3 cellular contexts compared by ENCODE assay signal in genomic region chr19:14059093-14059480, GRCh38.
TF ChIP-seq lines count a peak whose summit lies in the region.

No MANE protein-coding gene starts in this region.

TF ChIP-seq in SK-N-SH, 30 proteins besides CTCF, POLR2A, EP300 and RAD21 (continues in another document):
- TF ChIP-seq ZBTB33 (IDR thresholded peaks at IDR 0.05; ENCODE audit: borderline replicate concordance, low read depth) (no peak), RFX5 (IDR thresholded peaks at IDR 0.05; ENCODE audit: low read length) (no peak), CHD2 (IDR thresholded peaks at IDR 0.05; ENCODE audit: low read length, partially characterized antibody) (no peak), IRF3 (IDR thresholded peaks at IDR 0.05; ENCODE audit: low read depth, low read length) (no peak), POLR2AphosphoS5 (IDR thresholded peaks at IDR 0.05; ENCODE audit: low read depth, low read length) (no peak), JUND (IDR thresholded peaks at IDR 0.05) (no peak), NRF1 (IDR thresholded peaks at IDR 0.05; ENCODE audit: low read depth, low read length) (no peak), SMC3 (IDR thresholded peaks at IDR 0.05; ENCODE audit: low read depth, low read length) (no peak), MEF2A (IDR thresholded peaks at IDR 0.05; ENCODE audit: borderline replicate concordance, low read depth) (no peak), TEAD4 (IDR thresholded peaks at IDR 0.05; ENCODE audit: borderline replicate concordance, insufficient read depth) (no peak), PBX3 (IDR thresholded peaks at IDR 0.05) (no peak), EZH2phosphoT487 (IDR thresholded peaks at IDR 0.05; ENCODE audit: borderline replicate concordance, low read depth) (no peak), GATA2 (CRISPR knock-in tag; IDR thresholded peaks at IDR 0.05) (no peak)
- TF ChIP-seq, protein P1, sequence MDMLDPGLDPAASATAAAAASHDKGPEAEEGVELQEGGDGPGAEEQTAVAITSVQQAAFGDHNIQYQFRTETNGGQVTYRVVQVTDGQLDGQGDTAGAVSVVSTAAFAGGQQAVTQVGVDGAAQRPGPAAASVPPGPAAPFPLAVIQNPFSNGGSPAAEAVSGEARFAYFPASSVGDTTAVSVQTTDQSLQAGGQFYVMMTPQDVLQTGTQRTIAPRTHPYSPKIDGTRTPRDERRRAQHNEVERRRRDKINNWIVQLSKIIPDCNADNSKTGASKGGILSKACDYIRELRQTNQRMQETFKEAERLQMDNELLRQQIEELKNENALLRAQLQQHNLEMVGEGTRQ (IDR thresholded peaks at IDR 0.05; ENCODE audit: borderline replicate concordance, low read depth, low read length), result no peak

TF ChIP-seq in K562, 482 proteins besides CTCF, POLR2A, EP300 and RAD21 (continues in another document):
- 0 out of 2 replicates have a peak, but pooled peaks have one; percentile 16 for TF ChIP-seq ZFX (CRISPR knock-in tag; IDR thresholded peaks at IDR 0.05)
- no peak for TF ChIP-seq ZFP30 (CRISPR knock-in tag; IDR thresholded peaks at IDR 0.05; ENCODE audit: borderline replicate concordance)
- TF ChIP-seq XRCC5 (IDR thresholded peaks at IDR 0.05; ENCODE audit: low read depth, low read length), result 0 out of 2 replicates have a peak, but pooled peaks have one; percentile 12
- peak; percentile 50 for TF ChIP-seq CHD4 (IDR thresholded peaks at IDR 0.05; ENCODE audit: insufficient read depth, insufficient replicate concordance, low read depth, low read length, poor library complexity, severe bottlenecking)
- TF ChIP-seq NR1H2 (CRISPR knock-in tag; IDR thresholded peaks at IDR 0.05), result no peak
- 0 out of 2 replicates have a peak, but pooled peaks have one; percentile 34 for TF ChIP-seq RB1 (IDR thresholded peaks at IDR 0.05; ENCODE audit: low read depth)
- no peak for TF ChIP-seq FOXK2 (conservative IDR thresholded peaks at IDR 0.05 in 1 of 2, IDR thresholded peaks at IDR 0.05 in 1 of 2; ENCODE audit: low read depth in 2 of 2)
- TF ChIP-seq ZNF398 (CRISPR knock-in tag; IDR thresholded peaks at IDR 0.05), result no peak
- TF ChIP-seq THRAP3 (IDR thresholded peaks at IDR 0.05; ENCODE audit: borderline replicate concordance), result no peak
- TF ChIP-seq IRF2 (CRISPR knock-in tag; IDR thresholded peaks at IDR 0.05), result no peak
- TF ChIP-seq THRA (IDR thresholded peaks at IDR 0.05), result no peak
- TF ChIP-seq GATAD2A (IDR thresholded peaks at IDR 0.05), result peak; percentile 80; the same call in 1 of the 2 replicates
- TF ChIP-seq CREB1 (IDR thresholded peaks at IDR 0.05), result no peak
- TF ChIP-seq CREB1 (CRISPR knock-in tag; IDR thresholded peaks at IDR 0.05), result peak; percentile 41; the same call in 1 of the 2 replicates
- TF ChIP-seq, protein P2, sequence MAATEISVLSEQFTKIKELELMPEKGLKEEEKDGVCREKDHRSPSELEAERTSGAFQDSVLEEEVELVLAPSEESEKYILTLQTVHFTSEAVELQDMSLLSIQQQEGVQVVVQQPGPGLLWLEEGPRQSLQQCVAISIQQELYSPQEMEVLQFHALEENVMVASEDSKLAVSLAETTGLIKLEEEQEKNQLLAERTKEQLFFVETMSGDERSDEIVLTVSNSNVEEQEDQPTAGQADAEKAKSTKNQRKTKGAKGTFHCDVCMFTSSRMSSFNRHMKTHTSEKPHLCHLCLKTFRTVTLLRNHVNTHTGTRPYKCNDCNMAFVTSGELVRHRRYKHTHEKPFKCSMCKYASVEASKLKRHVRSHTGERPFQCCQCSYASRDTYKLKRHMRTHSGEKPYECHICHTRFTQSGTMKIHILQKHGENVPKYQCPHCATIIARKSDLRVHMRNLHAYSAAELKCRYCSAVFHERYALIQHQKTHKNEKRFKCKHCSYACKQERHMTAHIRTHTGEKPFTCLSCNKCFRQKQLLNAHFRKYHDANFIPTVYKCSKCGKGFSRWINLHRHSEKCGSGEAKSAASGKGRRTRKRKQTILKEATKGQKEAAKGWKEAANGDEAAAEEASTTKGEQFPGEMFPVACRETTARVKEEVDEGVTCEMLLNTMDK (IDR thresholded peaks at IDR 0.05; ENCODE audit: borderline replicate concordance, insufficient read depth, low read depth, low read length, poor library complexity, severe bottlenecking), result peak; percentile 62
- TF ChIP-seq VEZF1 (CRISPR knock-in tag; IDR thresholded peaks at IDR 0.05), result 0 out of 2 replicates have a peak, but pooled peaks have one; percentile 24
- no peak for TF ChIP-seq NFATC3 (IDR thresholded peaks at IDR 0.05)

TF ChIP-seq in neural cell, 6 proteins besides CTCF, POLR2A, EP300 and RAD21:
- no peak for TF ChIP-seq REST (IDR thresholded peaks at IDR 0.05; ENCODE audit: borderline replicate concordance)
